Comparison of ENCODE assay signal across 28 cellular contexts in genomic region chr7:82417898-82418297, GRCh38.
"Had no signal": no experiment of that assay in that cellular context is flagged by ENCODE, and none has a peak within 500 bp of the region (broad histone marks: within the 10 kb centered on the region; RNA-seq: fewer than 3 reads in every experiment).

No MANE protein-coding gene starts in this region.

- H3K27ac Mint-ChIP-seq: dendritic cell treated with granulocyte-macrophage colony-stimulating factor and Interleukin-4, amounts not matched to agents 40 ng/mL and 50 ng/mL, for 4 days; effector memory CD8-positive, alpha-beta T cell; endodermal cell had no signal

- H3K27ac ChIP-seq: colonic mucosa, coronary artery, dorsolateral prefrontal cortex, epithelial cell of prostate, esophagus muscularis mucosa, foreskin keratinocyte, gastroesophageal sphincter, heart left ventricle, heart right ventricle had no signal

- H3K9me3 ChIP-seq: colonic mucosa, esophagus muscularis mucosa, gastrocnemius medialis, gastroesophageal sphincter had no signal

- H3K4me3 ChIP-seq: colonic mucosa, coronary artery, dorsolateral prefrontal cortex, esophagus muscularis mucosa, gastrocnemius medialis, gastroesophageal sphincter, heart left ventricle, heart right ventricle had no signal

- FAIRE-seq: colon, endometrium, endothelial cell of umbilical vein, frontal cortex had no signal

- H3K36me3 ChIP-seq: colonic mucosa, esophagus muscularis mucosa, gastrocnemius medialis, gastroesophageal sphincter, heart left ventricle, heart right ventricle had no signal

- DNase-seq: colonic mucosa; cortex of kidney; dermis blood vessel endothelial cell; dorsolateral prefrontal cortex; effector CD4-positive, alpha-beta T cell; effector CD8-positive, alpha-beta T cell; effector memory CD4-positive, alpha-beta T cell; effector memory CD8-positive, alpha-beta T cell; endodermal cell; erythroblast; foreskin fibroblast; foreskin keratinocyte; foreskin melanocyte; gastrocnemius medialis; glutamatergic neuron; head of caudate nucleus; heart left ventricle; heart right ventricle had no signal

- H3K27me3 Mint-ChIP-seq: dendritic cell treated with granulocyte-macrophage colony-stimulating factor and Interleukin-4, amounts not matched to agents 40 ng/mL and 50 ng/mL, for 4 days; effector memory CD8-positive, alpha-beta T cell had no signal

- H3K27me3 ChIP-seq: colonic mucosa, dorsolateral prefrontal cortex, esophagus muscularis mucosa, foreskin keratinocyte, gastrocnemius medialis, gastroesophageal sphincter, heart left ventricle, heart right ventricle had no signal

- H3K4me3 Mint-ChIP-seq: dendritic cell treated with granulocyte-macrophage colony-stimulating factor and Interleukin-4, amounts not matched to agents 40 ng/mL and 50 ng/mL, for 4 days; effector memory CD8-positive, alpha-beta T cell; endodermal cell had no signal

- ATAC-seq: effector memory CD8-positive, alpha-beta T cell; esophagus mucosa; foreskin keratinocyte; gastrocnemius medialis; gastroesophageal sphincter; heart left ventricle; heart right ventricle had no signal

- H3K4me1 ChIP-seq: colonic mucosa, foreskin keratinocyte had no signal
